ENCODE assay signal across 16 cellular contexts in the genomic region with DNA sequence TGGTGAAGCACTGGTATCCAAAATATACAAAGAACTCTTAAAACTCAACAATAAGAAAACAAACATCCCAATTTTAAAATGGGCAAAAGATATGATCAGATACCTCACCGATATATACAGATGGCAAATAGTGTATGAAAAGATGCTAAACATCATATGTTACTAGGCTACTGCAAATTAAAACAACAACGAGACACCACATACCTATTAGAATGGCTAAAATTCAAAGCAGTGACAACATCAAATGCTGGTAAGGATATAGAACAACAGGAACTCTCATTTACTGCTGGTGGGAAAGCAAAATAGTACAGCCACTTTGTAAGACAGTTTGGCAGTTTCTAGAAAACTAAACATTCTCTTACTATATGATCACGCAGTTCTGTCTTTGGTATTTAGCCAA. TPM values are rescaled to one million over a fixed set of nuclear protein-coding genes. Genes with fewer than 3 reads are reported as not detected.
A peak's percentile ranks its signal among the peaks of the same experiment; 100 is the strongest.
DNase-seq lines count a peak whose midpoint lies in the region; ATAC-seq, FAIRE-seq and TF ChIP-seq lines count a peak whose summit lies in the region.
"Had no signal": no experiment of that assay in that cellular context is flagged by ENCODE, and none has a peak within 500 bp of the region (broad histone marks: within the 10 kb centered on the region; RNA-seq: fewer than 3 reads in every experiment).

No MANE protein-coding gene starts in this region.

- dilution Hi-C loops in endothelial cell of umbilical vein (cut with MboI; ENCODE audit: extremely low pct_ligation_motif_present, low sequenced_read_pairs): no loop called here

- no peak for TF ChIP-seq RAD21 in SK-N-SH (IDR thresholded peaks at IDR 0.05; ENCODE audit: low read length)

- no peak for TF ChIP-seq CTCF in SK-N-SH (IDR thresholded peaks at IDR 0.05)
- no peak for TF ChIP-seq CTCF in endothelial cell of umbilical vein (IDR thresholded peaks at IDR 0.05; ENCODE audit: extremely low read depth in 1 of 2, insufficient read depth in 1 of 2, low read depth in 1 of 2, low read length in 2 of 2)

- H3K79me2 ChIP-seq in SK-N-SH (ENCODE audit: insufficient read depth) (peaks cover 17% of the 10 kb centered on the region), endothelial cell of umbilical vein (ENCODE audit: control insufficient read depth, insufficient read depth, low read length) (peaks cover 1% of the 10 kb centered on the region)

- no peaks in the 10 kb centered on the region for H3K9me1 ChIP-seq in endothelial cell of umbilical vein (replicated peaks; ENCODE audit: control insufficient read depth, extremely low read depth, insufficient read depth, low read length)

- H3K9me3 Mint-ChIP-seq in stimulated activated naive CD8-positive, alpha-beta T cell treated with anti-CD3 and anti-CD28 coated beads, Interleukin-15, Interleukin-2, amounts not matched to agents 100 ng/mL and 50 ng/mL, for 24 hours: no peaks in the 10 kb centered on the region

- H3K4me1 Mint-ChIP-seq in stimulated activated naive CD8-positive, alpha-beta T cell treated with anti-CD3 and anti-CD28 coated beads, Interleukin-15, Interleukin-2, amounts not matched to agents 100 ng/mL and 50 ng/mL, for 24 hours (ENCODE audit: low read depth): peaks cover 72% of the 10 kb centered on the region

- BruUV-seq in endothelial cell of umbilical vein (replicated peaks; lab: Mats Ljungman, UMichigan): no TSS peak

- no peak for TF ChIP-seq POLR2A in endothelial cell of umbilical vein (IDR thresholded peaks at IDR 0.05; ENCODE audit: low read depth, low read length)
- no peak for TF ChIP-seq POLR2A in erythroblast (IDR thresholded peaks at IDR 0.05; ENCODE audit: low read length)

- H3K4me3 Mint-ChIP-seq in stimulated activated naive CD8-positive, alpha-beta T cell treated with anti-CD3 and anti-CD28 coated beads, Interleukin-15, Interleukin-2, amounts not matched to agents 100 ng/mL and 50 ng/mL, for 24 hours: no peak overlapping the region

- no peak for TF ChIP-seq EP300 in SK-N-SH (IDR thresholded peaks at IDR 0.05; ENCODE audit: borderline replicate concordance in 1 of 2, low read depth in 1 of 2, low read length in 1 of 2)

- H3K4me3 ChIP-seq in SK-N-SH (ENCODE audit: low read depth in 2 of 2, low read length in 1 of 2): no peak overlapping the region
- H3K4me3 ChIP-seq in endothelial cell of umbilical vein (replicated peaks in 1 of 3; ENCODE audit: insufficient read depth in 1 of 3, low read depth in 1 of 3, low read length in 3 of 3): no peak overlapping the region
- H3K4me3 ChIP-seq: K562 had no signal

- no peaks in the 10 kb centered on the region for H3K36me3 ChIP-seq in SK-N-SH (replicated peaks in 1 of 2; ENCODE audit: control insufficient read depth in 1 of 2, insufficient read depth in 2 of 2, low read length in 1 of 2)
- H3K36me3 ChIP-seq in endothelial cell of umbilical vein (ENCODE audit: control insufficient read depth in 2 of 2, extremely low read depth in 1 of 2, insufficient read depth in 2 of 2, low read length in 2 of 2): no peaks in the 10 kb centered on the region

- no peaks in the 10 kb centered on the region for H3K9me2 ChIP-seq in SK-N-SH

- H3K4me1 ChIP-seq in SK-N-SH (ENCODE audit: control insufficient read depth in 1 of 2, insufficient read depth in 2 of 2, low read depth in 1 of 2, low read length in 1 of 2): peaks cover 9 to 39% of the 10 kb centered on the region in 2 experiments; a peak in 3 of 4 replicates
- H3K4me1 ChIP-seq in endothelial cell of umbilical vein (ENCODE audit: control insufficient read depth, extremely low read depth, insufficient read depth, low read length): peaks cover 17% of the 10 kb centered on the region

- peaks cover 19% of the 10 kb centered on the region for H3F3A ChIP-seq in SK-N-SH (replicated peaks; ENCODE audit: insufficient read depth)

- H3K4me2 ChIP-seq in SK-N-SH: peak overlapping the region; percentile 36; the same call in 1 of the 2 replicates
- H3K4me2 ChIP-seq in endothelial cell of umbilical vein (ENCODE audit: insufficient read depth, low read length): no peak overlapping the region

- H3K9ac ChIP-seq in SK-N-SH: no peak overlapping the region
- no peak overlapping the region for H3K9ac ChIP-seq in endothelial cell of umbilical vein (replicated peaks; ENCODE audit: extremely low read depth, insufficient read depth, low read length)

- H3K9me3 ChIP-seq in SK-N-SH (no peaks in the 10 kb centered on the region), endothelial cell of umbilical vein (replicated peaks; ENCODE audit: control insufficient read depth, insufficient read depth, low read length) (no peaks in the 10 kb centered on the region)

- WGBS in SK-N-SH (ENCODE audit: low lambda C conversion rate): 92% methylated on average over 3 of the region's 3 CpGs

- no peaks in the 10 kb centered on the region for H3K27me3 Mint-ChIP-seq in stimulated activated naive CD8-positive, alpha-beta T cell treated with anti-CD3 and anti-CD28 coated beads, Interleukin-15, Interleukin-2, amounts not matched to agents 100 ng/mL and 50 ng/mL, for 24 hours

- CTCF ChIA-PET in SK-N-SH (lab: Yijun Ruan, JAX): interaction anchor here (0.9 to 1.3 kb wide), 4 partner anchors 11 to 85 kb away, joined by 3 to 4 read pairs (median 3); no protein-coding TSS in a partner anchor
- CTCF ChIA-PET in endothelial cell of umbilical vein (lab: Charles Lee): interaction anchor here (0.6 to 1.8 kb wide), 10 partner anchors 10 to 224 kb away, joined by 3 to 7 read pairs (median 3); a partner anchor contains a TSS

- H2AFZ ChIP-seq in SK-N-SH (ENCODE audit: low read depth): no peak overlapping the region
- no peak overlapping the region for H2AFZ ChIP-seq in endothelial cell of umbilical vein (ENCODE audit: low read depth, low read length)

- no peak for FAIRE-seq in endothelial cell of umbilical vein (lab: Jason Lieb, UNC)
- FAIRE-seq: A204.1, HTR-8/SVneo, K562 had no signal

- intact Hi-C loops in endothelial cell of umbilical vein (cut with micrococcal nuclease): no loop called here

- H3K36me3 Mint-ChIP-seq in stimulated activated naive CD8-positive, alpha-beta T cell treated with anti-CD3 and anti-CD28 coated beads, Interleukin-15, Interleukin-2, amounts not matched to agents 100 ng/mL and 50 ng/mL, for 24 hours (ENCODE audit: low read depth): peaks cover 13% of the 10 kb centered on the region

- peak overlapping the region; percentile 2 for H3K27ac Mint-ChIP-seq in stimulated activated naive CD8-positive, alpha-beta T cell treated with anti-CD3 and anti-CD28 coated beads, Interleukin-15, Interleukin-2, amounts not matched to agents 100 ng/mL and 50 ng/mL, for 24 hours

- H3K27ac ChIP-seq in SK-N-SH (ENCODE audit: low read depth in 2 of 2, low read length in 1 of 2) (peak overlapping the region in 1 of 2 experiments; percentile 77; a peak in 3 of 4 replicates), endothelial cell of umbilical vein (ENCODE audit: insufficient read depth, low read depth, low read length) (no peak overlapping the region)
- H3K27ac ChIP-seq: C4-2B had no signal

- H4K20me1 ChIP-seq in SK-N-SH (ENCODE audit: insufficient read depth) (peaks cover 4% of the 10 kb centered on the region; the same call in 1 of the 2 replicates), endothelial cell of umbilical vein (replicated peaks; ENCODE audit: control insufficient read depth, extremely low read depth, insufficient read depth, low read length) (no peaks in the 10 kb centered on the region)

- POLR2A ChIA-PET in SK-N-SH (lab: Yijun Ruan, JAX): no interaction called here
- POLR2A ChIA-PET in endothelial cell of umbilical vein (lab: Charles Lee): interaction anchor here (0.6 kb wide), 2 partner anchors 38 to 121 kb away, joined by 3 read pairs; no protein-coding TSS in a partner anchor

- no peaks in the 10 kb centered on the region for H3K27me3 ChIP-seq in SK-N-SH (ENCODE audit: insufficient read depth)
- H3K27me3 ChIP-seq in endothelial cell of umbilical vein (ENCODE audit: control insufficient read depth in 2 of 2, insufficient read depth in 2 of 2, low read length in 2 of 2): no peaks in the 10 kb centered on the region

- ATAC-seq in stimulated activated naive CD8-positive, alpha-beta T cell treated with anti-CD3 and anti-CD28 coated beads, Interleukin-15, Interleukin-2, amounts not matched to agents 100 U/mL and 50 U/mL, for 24 hours: no peak
- no peak for ATAC-seq in HG03045 (IDR thresholded peaks at IDR 0.05; ENCODE audit: unreplicated experiment)
- ATAC-seq: K562, PC-3 had no signal

- no peak for DNase-seq in stimulated activated naive CD8-positive, alpha-beta T cell treated with anti-CD3 and anti-CD28 coated beads, Interleukin-15, Interleukin-2, amounts not matched to agents 100 U/mL and 50 U/mL, for 24 hours
- no peak for DNase-seq in SK-N-SH
- peak; percentile 43 for DNase-seq in endothelial cell of umbilical vein (ENCODE audit: low read depth, low spot score)
- DNase-seq in erythroblast (lab: John Stamatoyannopoulos, UW): no peak
- DNase-seq in NCI-H526 treated with DMSO at 0.1 percent for 48 hours (lab: John Stamatoyannopoulos, UW): no peak
- DNase-seq in mucosa of gallbladder (ENCODE audit: low spot score): no peak
- DNase-seq: DMS53, GOT3, NCI-H526, PC-3 had no signal

TF ChIP-seq in SK-N-SH, 30 proteins besides CTCF, POLR2A, EP300 and RAD21 (continues in another document):
- TF ChIP-seq, protein P1, sequence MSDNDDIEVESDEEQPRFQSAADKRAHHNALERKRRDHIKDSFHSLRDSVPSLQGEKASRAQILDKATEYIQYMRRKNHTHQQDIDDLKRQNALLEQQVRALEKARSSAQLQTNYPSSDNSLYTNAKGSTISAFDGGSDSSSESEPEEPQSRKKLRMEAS (IDR thresholded peaks at IDR 0.05; ENCODE audit: low read depth): no peak
- no peak for TF ChIP-seq CHD2 (IDR thresholded peaks at IDR 0.05; ENCODE audit: low read length, partially characterized antibody)
- TF ChIP-seq TCF12 (IDR thresholded peaks at IDR 0.05): no peak

TF ChIP-seq in endothelial cell of umbilical vein, 7 proteins besides CTCF, POLR2A, EP300 and RAD21:
- TF ChIP-seq MYC (IDR thresholded peaks at IDR 0.05; ENCODE audit: low read depth, low read length): no peak
- TF ChIP-seq, protein P1 (IDR thresholded peaks at IDR 0.05; ENCODE audit: insufficient read depth, insufficient read length): no peak

RNA-seq across cellular contexts. Expression of a gene that starts 38.6 kb away (rescaled TPM):
- polyA plus RNA-seq in SK-N-SH (2012; rRNA removed): 4.5 and 5.1 TPM in 2 replicates
- polyA plus RNA-seq in SK-N-SH (2012; cell fraction: cytosol; rRNA removed): 4.5 and 4.9 TPM in 2 replicates
- 14.0 and 15.9 TPM in 2 replicates for polyA plus RNA-seq in SK-N-SH (2012; cell fraction: nucleus; rRNA removed)
- total RNA-seq in endothelial cell of umbilical vein: 20.6 and 21.3 TPM in 2 replicates
- 9.0 and 10.3 TPM in 2 replicates for polyA plus RNA-seq in endothelial cell of umbilical vein
- 7.1 and 7.5 TPM in 2 replicates for polyA plus RNA-seq in endothelial cell of umbilical vein (2011; cell fraction: cytosol; rRNA removed)
- 27.4 and 30.1 TPM in 2 replicates for polyA plus RNA-seq in endothelial cell of umbilical vein (2011; cell fraction: nucleus; rRNA removed)
- polyA plus RNA-seq in endothelial cell of umbilical vein (2012): 10.3 and 11.9 TPM in 2 replicates
- polyA minus RNA-seq in endothelial cell of umbilical vein: 25.1 and 26.4 TPM in 2 replicates
- polyA minus RNA-seq in endothelial cell of umbilical vein (2011; cell fraction: cytosol; rRNA and poly(A)+ RNA removed): 6.1 TPM
- 33.2 and 46.9 TPM in 2 replicates for polyA minus RNA-seq in endothelial cell of umbilical vein (2011; cell fraction: nucleus; rRNA and poly(A)+ RNA removed)
- total RNA-seq in mucosa of gallbladder: 54.6 TPM
